In the genomic region with DNA sequence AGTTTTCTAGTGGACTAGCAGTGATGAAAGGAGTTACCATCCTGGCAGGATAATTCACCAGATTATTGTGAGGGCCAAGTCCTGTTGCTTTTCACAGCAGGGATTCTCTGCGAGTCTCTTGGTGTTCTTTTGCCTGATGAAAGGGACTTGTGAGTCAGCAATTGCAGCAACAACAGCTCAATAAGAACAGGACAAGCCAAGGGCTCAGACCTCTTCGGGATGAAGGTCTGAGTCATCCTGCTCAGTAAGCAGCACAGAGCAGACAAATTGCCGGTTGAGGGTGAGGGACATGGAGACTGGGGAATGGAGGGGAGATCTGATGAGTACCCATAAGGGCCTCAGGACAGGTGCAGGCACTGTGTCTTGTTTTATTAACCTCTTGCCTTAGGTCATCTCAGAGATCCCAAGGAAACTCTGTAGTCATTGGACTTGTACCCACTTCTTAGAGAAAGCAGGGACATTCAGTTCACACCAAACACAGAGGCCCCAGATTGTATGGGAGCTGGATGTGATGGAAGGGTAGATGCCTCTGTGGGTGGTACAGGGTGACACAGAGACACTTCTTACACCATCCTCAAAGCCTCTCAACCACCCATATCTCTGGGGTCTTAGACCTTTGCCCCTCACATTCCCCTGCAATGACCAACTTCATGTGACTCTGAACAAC, we compare ENCODE assay signal across 9 cellular contexts.
A peak's percentile ranks its signal among the peaks of the same experiment; 100 is the strongest.
DNase-seq lines count a peak whose midpoint lies in the region; FAIRE-seq and TF ChIP-seq lines count a peak whose summit lies in the region.
"Had no signal": no experiment of that assay in that cellular context is flagged by ENCODE, and none has a peak within 500 bp of the region (broad histone marks: within the 10 kb centered on the region; RNA-seq: fewer than 3 reads in every experiment).

No MANE protein-coding gene starts in this region.

- H3K4me3 ChIP-seq in prostate gland: no peak overlapping the region

- no peaks in the 10 kb centered on the region for H3K9me3 ChIP-seq in prostate gland

- H3K4me1 ChIP-seq in prostate gland (replicated peaks): no peaks in the 10 kb centered on the region

- TF ChIP-seq POLR2A in GM12891 (IDR thresholded peaks at IDR 0.05; ENCODE audit: low read depth, low read length) (no peak), prostate gland (IDR thresholded peaks at IDR 0.05) (no peak)

- H3K36me3 Mint-ChIP-seq in mesothelial cell of epicardium: no peaks in the 10 kb centered on the region

- H3K27me3 Mint-ChIP-seq in mesothelial cell of epicardium (ENCODE audit: low read depth): peaks cover 4% of the 10 kb centered on the region

- no peaks in the 10 kb centered on the region for H3K27me3 ChIP-seq in prostate gland (replicated peaks; ENCODE audit: insufficient read depth)

- no peaks in the 10 kb centered on the region for H3K36me3 ChIP-seq in prostate gland

- no peak for TF ChIP-seq CTCF in prostate gland (IDR thresholded peaks at IDR 0.05)
- TF ChIP-seq CTCF in mesothelial cell of epicardium (IDR thresholded peaks at IDR 0.05; ENCODE audit: unreplicated experiment): no peak

- no peak for DNase-seq in GM12891 (ENCODE audit: insufficient read length, low spot score)
- peak; percentile 57 for DNase-seq in NOMO-1 treated with dmso at 0.1 percent for 144 hours (lab: John Stamatoyannopoulos, UW; ENCODE audit: unreplicated experiment)
- DNase-seq in epithelial cell of prostate (ENCODE audit: low read depth, low spot score): peak; percentile 74
- no peak for DNase-seq in prostate gland (ENCODE audit: low spot score)
- no peak for DNase-seq in HK-2 (ENCODE audit: unreplicated experiment)
- DNase-seq in activated CD4-positive, alpha-beta T cell treated with anti-CD3 and anti-CD28 coated beads, Interleukin-2, amount 50 U/mL, for 4 hours: no peak
- DNase-seq in mesothelial cell of epicardium (ENCODE audit: low spot score in 2 of 2, unreplicated experiment in 2 of 2): no peak
- DNase-seq in NCI-H187 treated with DMSO at 0.1 percent for 48 hours (lab: John Stamatoyannopoulos, UW): no peak

- intact Hi-C loops in prostate gland (cut with DNase I): loop anchor here (5.0 kb wide), 2 partner anchors 51 to 74 kb away; no protein-coding TSS in a partner anchor

- FAIRE-seq in GM12891 (lab: Jason Lieb, UNC): peak; percentile 35
- FAIRE-seq: islet of Langerhans had no signal

- peaks cover 45% of the 10 kb centered on the region for H3K4me1 Mint-ChIP-seq in mesothelial cell of epicardium

- H3K27ac Mint-ChIP-seq in mesothelial cell of epicardium: no peak overlapping the region

- H3K27ac ChIP-seq in epithelial cell of prostate (no peak overlapping the region), prostate gland (peak overlapping the region; percentile 33 to 44)

- WGBS in prostate gland: 45% methylated on average over 3 of the region's 3 CpGs

- H3K9me3 Mint-ChIP-seq in mesothelial cell of epicardium: no peaks in the 10 kb centered on the region

- H3K4me3 Mint-ChIP-seq in mesothelial cell of epicardium: no peak overlapping the region

TF ChIP-seq in GM12891, 5 proteins besides CTCF, POLR2A, EP300 and RAD21:
- TF ChIP-seq POLR2AphosphoS5 (IDR thresholded peaks at IDR 0.05; ENCODE audit: low read depth, low read length) (no peak), POU2F2 (IDR thresholded peaks at IDR 0.05; ENCODE audit: low read depth, low read length) (no peak), PAX5 (IDR thresholded peaks at IDR 0.05; ENCODE audit: insufficient read depth, low read length, severe bottlenecking) (no peak), SPI1 (IDR thresholded peaks at IDR 0.05; ENCODE audit: low read depth, low read length) (no peak), TAF1 (IDR thresholded peaks at IDR 0.05; ENCODE audit: low read depth, low read length) (no peak)

Comparison
In these comparisons a context has a peak if more than half of its experiments do, and no peak if none do; other contexts are left out.
1. DNase-seq: peak in NOMO-1 treated with dmso at 0.1 percent for 144 hours (single experiment) and epithelial cell of prostate (single experiment); none in GM12891 (single experiment), prostate gland (single experiment), HK-2 (single experiment), activated CD4-positive, alpha-beta T cell treated with anti-CD3 and anti-CD28 coated beads, Interleukin-2, amount 50 U/mL, for 4 hours (0 of 2), mesothelial cell of epicardium (0 of 2) and NCI-H187 treated with DMSO at 0.1 percent for 48 hours (single experiment).